In genomic region chr16:26454102-26454501, GRCh38 we compare ENCODE assay signal across 23 cellular contexts.
A peak's percentile ranks its signal among the peaks of the same experiment; 100 is the strongest.
DNase-seq lines count a peak whose midpoint lies in the region; ATAC-seq and TF ChIP-seq lines count a peak whose summit lies in the region.
"Had no signal": no experiment of that assay in that cellular context is flagged by ENCODE, and none has a peak within 500 bp of the region (broad histone marks: within the 10 kb centered on the region; RNA-seq: fewer than 3 reads in every experiment).

No MANE protein-coding gene starts in this region.

- no peak overlapping the region for H3K27ac ChIP-seq in adrenal gland
- H3K27ac ChIP-seq: C4-2B, skin epidermis had no signal

- H3K9me3 Mint-ChIP-seq in activated naive CD4-positive, alpha-beta T cell treated with anti-CD3 and anti-CD28 coated beads for 36 hours = no peaks in the 10 kb centered on the region
- peaks cover 2% of the 10 kb centered on the region for H3K9me3 Mint-ChIP-seq in stimulated activated effector memory CD8-positive, alpha-beta T cell treated with anti-CD3 and anti-CD28 coated beads, Interleukin-12 subunit alpha, Interleukin-12 subunit beta, amount 100 ng/mL, for 72 hours

- H3K27me3 Mint-ChIP-seq in activated naive CD4-positive, alpha-beta T cell treated with anti-CD3 and anti-CD28 coated beads for 36 hours (ENCODE audit: low read depth) = peaks cover 6% of the 10 kb centered on the region

- H3K4me3 ChIP-seq in adrenal gland = no peak overlapping the region
- H3K4me3 ChIP-seq: skin epidermis had no signal

- ATAC-seq in esophagus mucosa (peak; percentile 57), left lobe of liver (no peak)
- ATAC-seq in stimulated activated effector memory CD8-positive, alpha-beta T cell treated with anti-CD3 and anti-CD28 coated beads, Interleukin-12 subunit alpha, Interleukin-12 subunit beta, amount 100 ng/mL, for 72 hours = peak; percentile 58
- ATAC-seq: left cardiac atrium had no signal

- intact Hi-C loops in activated naive CD4-positive, alpha-beta T cell treated with anti-CD3 and anti-CD28 coated beads for 36 hours (cut with micrococcal nuclease) = no loop called here
- intact Hi-C loops in adrenal gland (cut with DNase I) = no loop called here

- peak; percentile 5 for DNase-seq in activated naive CD4-positive, alpha-beta T cell treated with anti-CD3 and anti-CD28 coated beads for 36 hours
- no peak for DNase-seq in activated naive CD4-positive, alpha-beta T cell treated with Interleukin-2 at 50 U/mL for 16 hours
- peak; percentile 31 for DNase-seq in NCI-H1436 treated with DMSO at 0.1 percent for 48 hours (lab: John Stamatoyannopoulos, UW)
- no peak for DNase-seq in stimulated activated effector memory CD8-positive, alpha-beta T cell treated with anti-CD3 and anti-CD28 coated beads, Interleukin-12 subunit alpha, Interleukin-12 subunit beta, amount 100 ng/mL, for 72 hours (ENCODE audit: low spot score in 2 of 2)
- DNase-seq in adrenal gland = no peak
- no peak for DNase-seq in left lobe of liver (ENCODE audit: low spot score)
- DNase-seq: activated CD4-positive, alpha-beta T cell treated with anti-CD3 and anti-CD28 coated beads, Interleukin-2, amount 50 U/mL, for 4 hours; activated gamma-delta T cell; Calu3; glutamatergic neuron; H7; KG1; left cardiac atrium; naive B cell; NCI-H1694 treated with DMSO at 0.1 percent for 48 hours; NCI-H2171 treated with DMSO at 0.1 percent for 48 hours; NCI-H526; RPMI8226; stimulated activated CD4-positive, alpha-beta T cell treated with anti-CD3 and anti-CD28 coated beads, Interleukin-1b, Interleukin-23, amount 100 ng/mL, for 48 hours had no signal

- no peak for TF ChIP-seq POLR2A in adrenal gland (IDR thresholded peaks at IDR 0.05)

- H3K27me3 ChIP-seq in adrenal gland = no peaks in the 10 kb centered on the region

- no peak overlapping the region for H3K4me3 Mint-ChIP-seq in activated naive CD4-positive, alpha-beta T cell treated with anti-CD3 and anti-CD28 coated beads for 36 hours
- no peak overlapping the region for H3K4me3 Mint-ChIP-seq in stimulated activated effector memory CD8-positive, alpha-beta T cell treated with anti-CD3 and anti-CD28 coated beads, Interleukin-12 subunit alpha, Interleukin-12 subunit beta, amount 100 ng/mL, for 72 hours
- H3K4me3 Mint-ChIP-seq: memory B cell, naive B cell had no signal

- no peak for TF ChIP-seq CTCF in adrenal gland (IDR thresholded peaks at IDR 0.05)

- no peaks in the 10 kb centered on the region for H3K4me1 Mint-ChIP-seq in activated naive CD4-positive, alpha-beta T cell treated with anti-CD3 and anti-CD28 coated beads for 36 hours (ENCODE audit: low read depth)
- no peaks in the 10 kb centered on the region for H3K4me1 Mint-ChIP-seq in stimulated activated effector memory CD8-positive, alpha-beta T cell treated with anti-CD3 and anti-CD28 coated beads, Interleukin-12 subunit alpha, Interleukin-12 subunit beta, amount 100 ng/mL, for 72 hours
- H3K4me1 Mint-ChIP-seq: memory B cell, naive B cell had no signal

- H3K9me3 ChIP-seq in adrenal gland (replicated peaks in 1 of 3) = no peaks in the 10 kb centered on the region

- H3K36me3 ChIP-seq in adrenal gland (replicated peaks in 1 of 2) = no peaks in the 10 kb centered on the region

- CTCF ChIA-PET in activated naive CD4-positive, alpha-beta T cell treated with anti-CD3 and anti-CD28 coated beads for 36 hours (lab: Charles Lee) = interaction anchor here (0.7 kb wide), 1 partner anchor 615 kb away, joined by 3 read pairs; no protein-coding TSS in a partner anchor

- 76 to 84% (median 79%) methylated on average over 2 of the region's 2 CpGs for WGBS in adrenal gland, 4 donors

- no peak overlapping the region for H3K27ac Mint-ChIP-seq in activated naive CD4-positive, alpha-beta T cell treated with anti-CD3 and anti-CD28 coated beads for 36 hours
- no peak overlapping the region for H3K27ac Mint-ChIP-seq in stimulated activated effector memory CD8-positive, alpha-beta T cell treated with anti-CD3 and anti-CD28 coated beads, Interleukin-12 subunit alpha, Interleukin-12 subunit beta, amount 100 ng/mL, for 72 hours
- H3K27ac Mint-ChIP-seq: memory B cell, naive B cell had no signal

- no peaks in the 10 kb centered on the region for H3K36me3 Mint-ChIP-seq in activated naive CD4-positive, alpha-beta T cell treated with anti-CD3 and anti-CD28 coated beads for 36 hours (ENCODE audit: low read depth)
- no peaks in the 10 kb centered on the region for H3K36me3 Mint-ChIP-seq in stimulated activated effector memory CD8-positive, alpha-beta T cell treated with anti-CD3 and anti-CD28 coated beads, Interleukin-12 subunit alpha, Interleukin-12 subunit beta, amount 100 ng/mL, for 72 hours
- H3K36me3 Mint-ChIP-seq: memory B cell, naive B cell had no signal

- H3K4me1 ChIP-seq in adrenal gland (replicated peaks in 1 of 2) = no peaks in the 10 kb centered on the region

Comparison
In these comparisons a context has a peak if more than half of its experiments do, and no peak if none do; other contexts are left out.
1. DNase-seq: peak in activated naive CD4-positive, alpha-beta T cell treated with anti-CD3 and anti-CD28 coated beads for 36 hours (single experiment) and NCI-H1436 treated with DMSO at 0.1 percent for 48 hours (single experiment); none in activated naive CD4-positive, alpha-beta T cell treated with Interleukin-2 at 50 U/mL for 16 hours (single experiment), stimulated activated effector memory CD8-positive, alpha-beta T cell treated with anti-CD3 and anti-CD28 coated beads, Interleukin-12 subunit alpha, Interleukin-12 subunit beta, amount 100 ng/mL, for 72 hours (0 of 2), adrenal gland (0 of 7) and left lobe of liver (single experiment).